13 cellular contexts compared by ENCODE assay signal in the genomic region with DNA sequence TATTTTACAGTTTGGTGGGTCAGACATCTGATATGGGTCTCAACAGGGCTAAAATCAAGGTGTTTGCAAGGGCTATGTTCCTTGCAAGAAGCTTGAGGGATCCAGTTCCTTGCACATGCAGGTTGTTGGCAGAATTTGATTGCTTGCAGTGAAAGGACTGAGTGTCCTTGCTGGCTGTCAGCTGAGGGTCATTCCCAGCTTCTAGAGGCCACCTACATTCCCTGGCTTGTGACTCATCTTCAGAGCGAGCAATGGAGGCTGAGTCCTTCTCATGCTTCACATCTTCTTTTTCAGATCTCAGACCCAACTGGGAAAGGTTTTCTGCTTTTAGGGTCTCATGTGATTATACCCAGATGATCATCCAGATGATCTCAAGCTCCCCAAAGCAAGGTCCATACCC.
"Had no signal": no experiment of that assay in that cellular context is flagged by ENCODE, and none has a peak within 500 bp of the region (broad histone marks: within the 10 kb centered on the region; RNA-seq: fewer than 3 reads in every experiment).

No MANE protein-coding gene starts in this region.

- DNase-seq: activated CD4-positive, alpha-beta memory T cell treated with anti-CD3 and anti-CD28 coated beads for 36 hours; activated CD8-positive, alpha-beta memory T cell treated with anti-CD3 and anti-CD28 coated beads, Interleukin-2, amount 50 U/mL, for 4 hours; cortex of kidney; effector memory CD4-positive, alpha-beta T cell; hypothalamus; left colon; naive thymus-derived CD4-positive, alpha-beta T cell; nucleus accumbens; right cardiac atrium; stimulated activated CD4-positive, alpha-beta T cell treated with anti-CD3 and anti-CD28 coated beads, Interleukin-1b, Interleukin-23, amount 100 ng/mL, for 48 hours had no signal

- H3K27ac Mint-ChIP-seq: activated CD4-positive, alpha-beta memory T cell treated with anti-CD3 and anti-CD28 coated beads for 36 hours; progenitor cell of endocrine pancreas; stimulated activated memory B cell treated with anti-CD40 and anti-IgM and Interleukin-4, amounts not matched to agents 10 μg/mL and 1 μg/mL and 100 μg/mL, for 72 hours; type B pancreatic cell had no signal

- ATAC-seq: left colon; naive thymus-derived CD4-positive, alpha-beta T cell; right cardiac atrium; stimulated activated memory B cell treated with anti-CD40 and anti-IgM and Interleukin-4, amounts not matched to agents 10 μg/mL and 1 μg/mL and 100 μg/mL, for 72 hours had no signal

- H3K4me3 Mint-ChIP-seq: activated CD4-positive, alpha-beta memory T cell treated with anti-CD3 and anti-CD28 coated beads for 36 hours; naive thymus-derived CD4-positive, alpha-beta T cell; stimulated activated memory B cell treated with anti-CD40 and anti-IgM and Interleukin-4, amounts not matched to agents 10 μg/mL and 1 μg/mL and 100 μg/mL, for 72 hours; type B pancreatic cell had no signal

- H3K27me3 Mint-ChIP-seq: activated CD4-positive, alpha-beta memory T cell treated with anti-CD3 and anti-CD28 coated beads for 36 hours; naive thymus-derived CD4-positive, alpha-beta T cell; progenitor cell of endocrine pancreas; stimulated activated memory B cell treated with anti-CD40 and anti-IgM and Interleukin-4, amounts not matched to agents 10 μg/mL and 1 μg/mL and 100 μg/mL, for 72 hours; type B pancreatic cell had no signal

- H3K9me3 Mint-ChIP-seq: activated CD4-positive, alpha-beta memory T cell treated with anti-CD3 and anti-CD28 coated beads for 36 hours; naive thymus-derived CD4-positive, alpha-beta T cell; stimulated activated memory B cell treated with anti-CD40 and anti-IgM and Interleukin-4, amounts not matched to agents 10 μg/mL and 1 μg/mL and 100 μg/mL, for 72 hours; type B pancreatic cell had no signal
